ENCODE assay signal across 9 cellular contexts in genomic region chr13:112330066-112330465, GRCh38. TPM values are rescaled to one million over a fixed set of nuclear protein-coding genes. Genes with fewer than 3 reads are reported as not detected.
"Had no signal": no experiment of that assay in that cellular context is flagged by ENCODE, and none has a peak within 500 bp of the region (broad histone marks: within the 10 kb centered on the region; RNA-seq: fewer than 3 reads in every experiment).

No MANE protein-coding gene starts in this region.

- H3K4me3 ChIP-seq: GM23248, HAP-1 had no signal

- H3K4me3 Mint-ChIP-seq: HFFc6, IgD-negative memory B cell had no signal

- H3K27ac ChIP-seq: GM23248, HL-60 had no signal

- H3K36me3 ChIP-seq: HAP-1 had no signal

- H3K9me3 Mint-ChIP-seq: IgD-negative memory B cell had no signal

- H3K9me3 ChIP-seq: HAP-1 had no signal

- H3K4me1 ChIP-seq: HAP-1 had no signal

- H2AFZ ChIP-seq: GM23248 had no signal

- H3K4me1 Mint-ChIP-seq: IgD-negative memory B cell had no signal

- H3K27ac Mint-ChIP-seq: HFFc6, IgD-negative memory B cell had no signal

- H3K9ac ChIP-seq: GM23248 had no signal

- H3K36me3 Mint-ChIP-seq: IgD-negative memory B cell had no signal

- DNase-seq: GM23248, GOT3, HFFc6 had no signal

RNA-seq across cellular contexts. Expression of gene SPACA7, which starts 46.1 kb away (rescaled TPM):
- total RNA-seq: GM23248, H4, HepG2, HFFc6, HT1080 had no signal
- polyA plus RNA-seq: GM23248, HepG2, IgD-negative memory B cell had no signal
